In the genomic region with DNA sequence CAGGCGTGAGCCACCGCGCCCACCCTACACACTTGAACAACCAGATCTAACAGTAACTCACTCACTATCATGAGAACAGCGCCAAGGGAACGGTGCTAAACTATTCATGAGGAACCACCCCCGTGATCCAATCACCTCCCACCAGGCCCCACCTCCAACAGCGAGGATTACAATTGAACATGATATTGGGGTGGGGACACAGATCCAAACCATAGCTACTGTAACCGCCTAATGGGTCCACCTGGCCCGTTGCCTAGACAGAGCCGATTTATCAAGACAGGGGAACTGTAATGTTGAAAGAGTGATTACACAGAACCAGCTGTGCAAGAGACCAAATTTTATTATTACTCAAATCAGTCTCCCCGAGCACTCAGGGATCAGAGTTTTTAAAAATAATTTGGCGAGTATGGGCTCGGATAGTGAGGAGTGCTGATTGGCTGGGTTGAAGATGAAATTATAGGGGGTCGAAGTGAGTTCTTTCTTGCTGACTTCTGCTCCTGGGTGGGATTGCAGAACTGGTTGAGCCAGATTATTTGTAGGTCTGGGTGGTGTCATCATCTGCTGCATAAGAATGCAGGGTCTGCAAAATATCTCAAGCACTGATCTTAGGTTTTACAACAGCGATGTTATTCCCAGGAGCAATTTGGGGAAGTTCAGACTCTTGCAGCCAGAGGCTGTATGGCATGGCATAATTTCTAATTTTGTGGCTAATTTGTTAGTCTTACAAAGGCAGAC, we compare ENCODE assay signal across 1 cellular context.
TF ChIP-seq lines count a peak whose summit lies in the region.

No MANE protein-coding gene starts in this region.

TF ChIP-seq in HepG2, 621 proteins besides CTCF, POLR2A, EP300 and RAD21:
- TF ChIP-seq KLF13 (CRISPR knock-in tag; IDR thresholded peaks at IDR 0.05) = no peak
- no peak for TF ChIP-seq ZUFSP (CRISPR knock-in tag; IDR thresholded peaks at IDR 0.05; ENCODE audit: borderline replicate concordance)
- TF ChIP-seq NPAS2 (CRISPR knock-in tag; IDR thresholded peaks at IDR 0.05; ENCODE audit: borderline replicate concordance) = no peak
- no peak for TF ChIP-seq RARA (CRISPR knock-in tag; IDR thresholded peaks at IDR 0.05)
- no peak for TF ChIP-seq MYPOP (CRISPR knock-in tag; IDR thresholded peaks at IDR 0.05)
- no peak for TF ChIP-seq CREM (IDR thresholded peaks at IDR 0.05)
- TF ChIP-seq CREM (CRISPR knock-in tag; IDR thresholded peaks at IDR 0.05) = no peak
- no peak for TF ChIP-seq MXD4 (CRISPR knock-in tag; IDR thresholded peaks at IDR 0.05)
- no peak for TF ChIP-seq DNMT1 (CRISPR knock-in tag; IDR thresholded peaks at IDR 0.05)
- TF ChIP-seq, protein P1, sequence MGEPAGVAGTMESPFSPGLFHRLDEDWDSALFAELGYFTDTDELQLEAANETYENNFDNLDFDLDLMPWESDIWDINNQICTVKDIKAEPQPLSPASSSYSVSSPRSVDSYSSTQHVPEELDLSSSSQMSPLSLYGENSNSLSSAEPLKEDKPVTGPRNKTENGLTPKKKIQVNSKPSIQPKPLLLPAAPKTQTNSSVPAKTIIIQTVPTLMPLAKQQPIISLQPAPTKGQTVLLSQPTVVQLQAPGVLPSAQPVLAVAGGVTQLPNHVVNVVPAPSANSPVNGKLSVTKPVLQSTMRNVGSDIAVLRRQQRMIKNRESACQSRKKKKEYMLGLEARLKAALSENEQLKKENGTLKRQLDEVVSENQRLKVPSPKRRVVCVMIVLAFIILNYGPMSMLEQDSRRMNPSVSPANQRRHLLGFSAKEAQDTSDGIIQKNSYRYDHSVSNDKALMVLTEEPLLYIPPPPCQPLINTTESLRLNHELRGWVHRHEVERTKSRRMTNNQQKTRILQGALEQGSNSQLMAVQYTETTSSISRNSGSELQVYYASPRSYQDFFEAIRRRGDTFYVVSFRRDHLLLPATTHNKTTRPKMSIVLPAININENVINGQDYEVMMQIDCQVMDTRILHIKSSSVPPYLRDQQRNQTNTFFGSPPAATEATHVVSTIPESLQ (CRISPR knock-in tag; conservative IDR thresholded peaks at IDR 0.05) = no peak
- no peak for TF ChIP-seq FOSL2 (CRISPR knock-in tag; IDR thresholded peaks at IDR 0.05)
- no peak for TF ChIP-seq MLLT10 (CRISPR knock-in tag; IDR thresholded peaks at IDR 0.05)
- no peak for TF ChIP-seq SNAPC5 (CRISPR knock-in tag; IDR thresholded peaks at IDR 0.05; ENCODE audit: borderline replicate concordance)
